1 cellular context compared by ENCODE assay signal in the genomic region with DNA sequence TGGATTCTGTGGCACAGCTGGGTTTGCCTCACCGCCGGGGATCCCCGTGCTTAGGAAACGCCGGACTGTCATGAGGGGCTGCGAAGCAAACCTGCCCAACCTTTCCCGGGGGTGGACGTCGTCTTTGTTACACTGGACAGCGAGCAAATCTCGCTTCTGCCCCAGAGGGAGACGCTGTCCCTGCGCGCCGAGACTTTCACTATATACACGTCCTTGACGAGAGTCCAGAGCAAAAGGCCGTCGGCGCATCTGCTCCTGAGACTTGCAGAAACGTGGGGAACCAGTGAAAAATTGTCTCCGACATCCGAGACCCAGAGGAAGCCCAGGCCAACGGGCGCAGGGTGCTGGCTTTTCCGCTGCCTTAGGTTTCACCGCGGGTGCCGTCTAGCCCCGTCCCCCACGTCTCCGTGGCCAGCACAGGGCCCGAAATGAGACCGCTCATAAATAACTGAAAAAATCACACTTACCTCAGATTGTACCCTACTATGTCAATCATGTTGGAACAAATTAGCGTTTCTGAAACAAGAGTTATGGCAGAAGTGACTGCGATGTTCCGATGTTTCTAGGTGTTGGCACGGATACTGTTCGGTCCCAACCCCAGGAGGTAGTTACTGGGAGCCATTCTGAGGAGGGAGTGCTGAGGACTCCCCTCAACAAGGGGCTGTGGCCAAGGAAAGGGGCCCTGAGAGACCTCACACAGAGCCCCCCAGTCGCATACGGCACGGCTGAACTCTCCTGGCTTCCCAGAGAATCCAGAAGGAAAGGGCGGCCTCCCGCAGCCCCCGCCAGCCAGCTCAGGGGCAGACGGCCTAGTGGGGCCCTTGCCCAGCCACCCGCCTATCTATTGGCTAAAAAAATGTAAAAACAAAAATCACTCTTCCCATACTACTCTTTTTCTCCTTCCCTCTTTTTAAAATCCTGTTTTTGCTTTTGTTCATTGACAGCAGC.
TF ChIP-seq lines count a peak whose summit lies in the region.

No MANE protein-coding gene starts in this region.

TF ChIP-seq in GM23338, 12 proteins besides CTCF, POLR2A, EP300 and RAD21 (continued from another document):
- TF ChIP-seq, protein P1, sequence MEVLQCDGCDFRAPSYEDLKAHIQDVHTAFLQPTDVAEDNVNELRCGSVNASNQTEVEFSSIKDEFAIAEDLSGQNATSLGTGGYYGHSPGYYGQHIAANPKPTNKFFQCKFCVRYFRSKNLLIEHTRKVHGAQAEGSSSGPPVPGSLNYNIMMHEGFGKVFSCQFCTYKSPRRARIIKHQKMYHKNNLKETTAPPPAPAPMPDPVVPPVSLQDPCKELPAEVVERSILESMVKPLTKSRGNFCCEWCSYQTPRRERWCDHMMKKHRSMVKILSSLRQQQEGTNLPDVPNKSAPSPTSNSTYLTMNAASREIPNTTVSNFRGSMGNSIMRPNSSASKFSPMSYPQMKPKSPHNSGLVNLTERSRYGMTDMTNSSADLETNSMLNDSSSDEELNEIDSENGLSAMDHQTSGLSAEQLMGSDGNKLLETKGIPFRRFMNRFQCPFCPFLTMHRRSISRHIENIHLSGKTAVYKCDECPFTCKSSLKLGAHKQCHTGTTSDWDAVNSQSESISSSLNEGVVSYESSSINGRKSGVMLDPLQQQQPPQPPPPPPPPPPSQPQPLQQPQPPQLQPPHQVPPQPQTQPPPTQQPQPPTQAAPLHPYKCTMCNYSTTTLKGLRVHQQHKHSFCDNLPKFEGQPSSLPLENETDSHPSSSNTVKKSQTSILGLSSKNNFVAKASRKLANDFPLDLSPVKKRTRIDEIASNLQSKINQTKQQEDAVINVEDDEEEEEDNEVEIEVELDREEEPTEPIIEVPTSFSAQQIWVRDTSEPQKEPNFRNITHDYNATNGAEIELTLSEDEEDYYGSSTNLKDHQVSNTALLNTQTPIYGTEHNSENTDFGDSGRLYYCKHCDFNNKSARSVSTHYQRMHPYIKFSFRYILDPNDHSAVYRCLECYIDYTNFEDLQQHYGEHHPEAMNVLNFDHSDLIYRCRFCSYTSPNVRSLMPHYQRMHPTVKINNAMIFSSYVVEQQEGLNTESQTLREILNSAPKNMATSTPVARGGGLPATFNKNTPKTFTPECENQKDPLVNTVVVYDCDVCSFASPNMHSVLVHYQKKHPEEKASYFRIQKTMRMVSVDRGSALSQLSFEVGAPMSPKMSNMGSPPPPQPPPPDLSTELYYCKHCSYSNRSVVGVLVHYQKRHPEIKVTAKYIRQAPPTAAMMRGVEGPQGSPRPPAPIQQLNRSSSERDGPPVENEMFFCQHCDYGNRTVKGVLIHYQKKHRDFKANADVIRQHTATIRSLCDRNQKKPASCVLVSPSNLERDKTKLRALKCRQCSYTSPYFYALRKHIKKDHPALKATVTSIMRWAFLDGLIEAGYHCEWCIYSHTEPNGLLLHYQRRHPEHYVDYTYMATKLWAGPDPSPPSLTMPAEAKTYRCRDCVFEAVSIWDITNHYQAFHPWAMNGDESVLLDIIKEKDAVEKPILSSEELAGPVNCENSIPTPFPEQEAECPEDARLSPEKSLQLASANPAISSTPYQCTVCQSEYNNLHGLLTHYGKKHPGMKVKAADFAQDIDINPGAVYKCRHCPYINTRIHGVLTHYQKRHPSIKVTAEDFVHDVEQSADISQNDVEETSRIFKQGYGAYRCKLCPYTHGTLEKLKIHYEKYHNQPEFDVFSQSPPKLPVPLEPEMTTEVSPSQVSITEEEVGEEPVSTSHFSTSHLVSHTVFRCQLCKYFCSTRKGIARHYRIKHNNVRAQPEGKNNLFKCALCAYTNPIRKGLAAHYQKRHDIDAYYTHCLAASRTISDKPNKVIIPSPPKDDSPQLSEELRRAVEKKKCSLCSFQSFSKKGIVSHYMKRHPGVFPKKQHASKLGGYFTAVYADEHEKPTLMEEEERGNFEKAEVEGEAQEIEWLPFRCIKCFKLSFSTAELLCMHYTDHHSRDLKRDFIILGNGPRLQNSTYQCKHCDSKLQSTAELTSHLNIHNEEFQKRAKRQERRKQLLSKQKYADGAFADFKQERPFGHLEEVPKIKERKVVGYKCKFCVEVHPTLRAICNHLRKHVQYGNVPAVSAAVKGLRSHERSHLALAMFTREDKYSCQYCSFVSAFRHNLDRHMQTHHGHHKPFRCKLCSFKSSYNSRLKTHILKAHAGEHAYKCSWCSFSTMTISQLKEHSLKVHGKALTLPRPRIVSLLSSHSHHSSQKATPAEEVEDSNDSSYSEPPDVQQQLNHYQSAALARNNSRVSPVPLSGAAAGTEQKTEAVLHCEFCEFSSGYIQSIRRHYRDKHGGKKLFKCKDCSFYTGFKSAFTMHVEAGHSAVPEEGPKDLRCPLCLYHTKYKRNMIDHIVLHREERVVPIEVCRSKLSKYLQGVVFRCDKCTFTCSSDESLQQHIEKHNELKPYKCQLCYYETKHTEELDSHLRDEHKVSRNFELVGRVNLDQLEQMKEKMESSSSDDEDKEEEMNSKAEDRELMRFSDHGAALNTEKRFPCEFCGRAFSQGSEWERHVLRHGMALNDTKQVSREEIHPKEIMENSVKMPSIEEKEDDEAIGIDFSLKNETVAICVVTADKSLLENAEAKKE (CRISPR knock-in tag; IDR thresholded peaks at IDR 0.05), result no peak
- TF ChIP-seq ZNF331 (CRISPR knock-in tag; IDR thresholded peaks at IDR 0.05; ENCODE audit: low read depth) (no peak), JUNB (IDR thresholded peaks at IDR 0.05; ENCODE audit: unreplicated experiment) (no peak), NANOG (IDR thresholded peaks at IDR 0.05; ENCODE audit: borderline replicate concordance) (no peak), EZH2phosphoT487 (IDR thresholded peaks at IDR 0.05; ENCODE audit: unreplicated experiment) (no peak), EZH2 (IDR thresholded peaks at IDR 0.05; ENCODE audit: low read depth, unreplicated experiment) (no peak)
- TF ChIP-seq, protein P2, sequence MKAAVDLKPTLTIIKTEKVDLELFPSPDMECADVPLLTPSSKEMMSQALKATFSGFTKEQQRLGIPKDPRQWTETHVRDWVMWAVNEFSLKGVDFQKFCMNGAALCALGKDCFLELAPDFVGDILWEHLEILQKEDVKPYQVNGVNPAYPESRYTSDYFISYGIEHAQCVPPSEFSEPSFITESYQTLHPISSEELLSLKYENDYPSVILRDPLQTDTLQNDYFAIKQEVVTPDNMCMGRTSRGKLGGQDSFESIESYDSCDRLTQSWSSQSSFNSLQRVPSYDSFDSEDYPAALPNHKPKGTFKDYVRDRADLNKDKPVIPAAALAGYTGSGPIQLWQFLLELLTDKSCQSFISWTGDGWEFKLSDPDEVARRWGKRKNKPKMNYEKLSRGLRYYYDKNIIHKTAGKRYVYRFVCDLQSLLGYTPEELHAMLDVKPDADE (IDR thresholded peaks at IDR 0.05), result no peak
